In genomic region chr9:123268950-123269302, GRCh38 we compare ENCODE assay signal across 8 cellular contexts. TPM values are rescaled to one million over a fixed set of nuclear protein-coding genes. Genes with fewer than 3 reads are reported as not detected.
DNase-seq lines count a peak whose midpoint lies in the region; ATAC-seq and TF ChIP-seq lines count a peak whose summit lies in the region.

No MANE protein-coding gene starts in this region.

- H3K9me2 ChIP-seq in MM.1S (replicated peaks; ENCODE audit: insufficient read depth, low read length): no peaks in the 10 kb centered on the region

- POLR2A ChIA-PET in BJ (lab: Charles Lee): no interaction called here

- peak overlapping the region; percentile 54 for H3K4me3 ChIP-seq in BJ (ENCODE audit: low read depth, low read length)
- H3K4me3 ChIP-seq in MM.1S (ENCODE audit: low read length): peak overlapping the region; percentile 66
- peak overlapping the region; percentile 84 for H3K4me3 ChIP-seq in neuron (ENCODE audit: low read length)

- H4K20me1 ChIP-seq in MM.1S (ENCODE audit: insufficient read depth, low read length): peaks cover 9% of the 10 kb centered on the region; the same call in 1 of the 2 replicates

- peak overlapping the region; percentile 62 for H3K27ac ChIP-seq in MM.1S (ENCODE audit: low read length)

- DNase-seq in BJ (ENCODE audit: low read depth): no peak
- DNase-seq in MM.1S: no peak
- no peak for DNase-seq in effector memory CD8-positive, alpha-beta T cell
- DNase-seq in GDM1 (lab: John Stamatoyannopoulos, UW): no peak
- no peak for DNase-seq in stimulated activated naive CD4-positive, alpha-beta T cell (lab: John Stamatoyannopoulos, UW)

- H3K79me2 ChIP-seq in MM.1S (ENCODE audit: low read length): peaks cover 41% of the 10 kb centered on the region

- H3K36me3 ChIP-seq in BJ (ENCODE audit: control insufficient read depth, insufficient read depth, low read length) (no peaks in the 10 kb centered on the region), MM.1S (replicated peaks; ENCODE audit: insufficient read depth, low read length) (no peaks in the 10 kb centered on the region), neuron (ENCODE audit: insufficient read depth, low read length) (no peaks in the 10 kb centered on the region)

- H3K36me3 Mint-ChIP-seq in effector memory CD8-positive, alpha-beta T cell (ENCODE audit: insufficient read depth): peaks cover 8% of the 10 kb centered on the region

- peak overlapping the region; percentile 85 for H2AFZ ChIP-seq in MM.1S (ENCODE audit: low read length)
- H2AFZ ChIP-seq in neuron (ENCODE audit: low read depth, low read length): peak overlapping the region; percentile 98

- CTCF ChIA-PET in BJ (lab: Yijun Ruan, JAX): no interaction called here

- peak overlapping the region; percentile 65; the same call in 1 of the 2 replicates for H3K9ac ChIP-seq in MM.1S (ENCODE audit: low read length)

- peaks cover 13% of the 10 kb centered on the region for H3F3A ChIP-seq in MM.1S (ENCODE audit: insufficient read depth, low read length)

- H3K9me3 ChIP-seq in MM.1S (replicated peaks; ENCODE audit: insufficient read depth, low read length) (no peaks in the 10 kb centered on the region), neuron (ENCODE audit: low read length) (no peaks in the 10 kb centered on the region)

- ATAC-seq in effector memory CD8-positive, alpha-beta T cell (replicated peaks): no peak
- no peak for ATAC-seq in GM18858 (IDR thresholded peaks at IDR 0.05; ENCODE audit: unreplicated experiment)
- ATAC-seq in GM21381 (IDR thresholded peaks at IDR 0.05; ENCODE audit: unreplicated experiment): no peak

- peaks cover 17 to 19% of the 10 kb centered on the region in 2 donors for H3K4me1 Mint-ChIP-seq in effector memory CD8-positive, alpha-beta T cell (ENCODE audit: low read depth in 2 of 2)

- TF ChIP-seq CTCF in BJ (IDR thresholded peaks at IDR 0.05; ENCODE audit: insufficient read depth, low read depth, low read length) (no peak), MM.1S (IDR thresholded peaks at IDR 0.05; ENCODE audit: low read length) (no peak)

- peak overlapping the region; percentile 78 for H3K4me2 ChIP-seq in MM.1S (ENCODE audit: low read depth, low read length)

- no peaks in the 10 kb centered on the region for H3K27me3 Mint-ChIP-seq in effector memory CD8-positive, alpha-beta T cell

- peak overlapping the region in 1 of 2 donors; percentile 36 for H3K27ac Mint-ChIP-seq in effector memory CD8-positive, alpha-beta T cell

- H3K27me3 ChIP-seq in BJ (ENCODE audit: control insufficient read depth, insufficient read depth, low read length): peaks cover 17% of the 10 kb centered on the region
- no peaks in the 10 kb centered on the region for H3K27me3 ChIP-seq in MM.1S (replicated peaks; ENCODE audit: insufficient read depth, low read length)
- H3K27me3 ChIP-seq in neuron (ENCODE audit: insufficient read depth, low read length): no peaks in the 10 kb centered on the region

- H3K4me1 ChIP-seq in MM.1S (ENCODE audit: low read length): peaks cover 35% of the 10 kb centered on the region
- peaks cover 18% of the 10 kb centered on the region for H3K4me1 ChIP-seq in neuron (ENCODE audit: insufficient read depth, low read length)

- H3K9me3 Mint-ChIP-seq in effector memory CD8-positive, alpha-beta T cell: no peaks in the 10 kb centered on the region

- H3K4me3 Mint-ChIP-seq in effector memory CD8-positive, alpha-beta T cell: peak overlapping the region; percentile 30 to 83

RNA-seq across cellular contexts. Expression of gene STRBP, which starts 0.5 kb away (rescaled TPM):
- polyA plus RNA-seq in BJ (2011; rRNA removed): 1.1 and 2.2 TPM in 2 replicates
- 0.72 and 0.85 TPM in 2 replicates for polyA minus RNA-seq in BJ (2011; rRNA and poly(A)+ RNA removed)
